ENCODE assay signal across 27 cellular contexts in genomic region chr2:125696573-125696972, GRCh38.
DNase-seq lines count a peak whose midpoint lies in the region; ATAC-seq and TF ChIP-seq lines count a peak whose summit lies in the region.
"Had no signal": no experiment of that assay in that cellular context is flagged by ENCODE, and none has a peak within 500 bp of the region (broad histone marks: within the 10 kb centered on the region; RNA-seq: fewer than 3 reads in every experiment).

No MANE protein-coding gene starts in this region.

- no peaks in the 10 kb centered on the region for H3K9me2 ChIP-seq in hepatocyte (replicated peaks; ENCODE audit: insufficient read depth)
- H3K9me2 ChIP-seq: SK-N-SH had no signal

- DNase-seq in COR-L47 (lab: John Stamatoyannopoulos, UW) (peak; percentile 76), M059J (ENCODE audit: low read depth) (peak; percentile 21), SHP77 (lab: John Stamatoyannopoulos, UW) (peak; percentile 43 to 66), hepatocyte (ENCODE audit: low spot score) (peak; percentile 15), cerebellum (ENCODE audit: low spot score) (no peak), NCI-H1436 treated with DMSO at 0.1 percent for 48 hours (lab: John Stamatoyannopoulos, UW) (no peak), NCI-H2171 treated with DMSO at 0.1 percent for 48 hours (lab: John Stamatoyannopoulos, UW) (no peak)
- DNase-seq: activated CD8-positive, alpha-beta T cell treated with anti-CD3 and anti-CD28 coated beads for 36 hours; activated naive CD4-positive, alpha-beta T cell treated with anti-CD3 and anti-CD28 coated beads for 36 hours; activated T-cell treated with anti-CD3 and anti-CD28 coated beads, Interleukin-2, amount 50 U/mL, for 24 hours; aorta; DMS 273 treated with DMSO at 0.1 percent for 48 hours; GF-D8; GM23248; KBM-7; MV-4-11; NCI-H526; nephron progenitor cell; posterior cingulate gyrus; sigmoid colon; SK-N-SH had no signal

- H3K27ac ChIP-seq in hepatocyte = no peak overlapping the region
- H3K27ac ChIP-seq: esophagus muscularis mucosa, GM23248, sigmoid colon, suprapubic skin, vagina had no signal

- WGBS in hepatocyte (ENCODE audit: low lambda C conversion rate, missing lambda C conversion rate) = 49% methylated on average over 2 of the region's 2 CpGs

- no peaks in the 10 kb centered on the region for H3K9me3 ChIP-seq in hepatocyte (ENCODE audit: low read depth)
- H3K9me3 ChIP-seq: esophagus muscularis mucosa, sigmoid colon, SK-N-SH, suprapubic skin, vagina had no signal

- ATAC-seq in GM21786 (IDR thresholded peaks at IDR 0.05; ENCODE audit: unreplicated experiment) = no peak
- ATAC-seq: activated CD8-positive, alpha-beta T cell treated with anti-CD3 and anti-CD28 coated beads for 36 hours; left lobe of liver; Panc1 had no signal

- H2AFZ ChIP-seq in hepatocyte = no peak overlapping the region
- H2AFZ ChIP-seq: GM23248 had no signal

- H3K4me2 ChIP-seq in hepatocyte = no peak overlapping the region
- H3K4me2 ChIP-seq: SK-N-SH had no signal

- TF ChIP-seq CTCF in hepatocyte (IDR thresholded peaks at IDR 0.05; ENCODE audit: poor library complexity) = no peak

- H3K4me1 ChIP-seq in hepatocyte (ENCODE audit: insufficient read depth) = no peaks in the 10 kb centered on the region
- H3K4me1 ChIP-seq: esophagus muscularis mucosa, sigmoid colon, suprapubic skin, vagina had no signal

- no peaks in the 10 kb centered on the region for H4K20me1 ChIP-seq in hepatocyte (ENCODE audit: insufficient read depth, poor library complexity, severe bottlenecking)

- H3K36me3 ChIP-seq in hepatocyte (replicated peaks; ENCODE audit: insufficient read depth, low read depth) = no peaks in the 10 kb centered on the region
- H3K36me3 ChIP-seq: esophagus muscularis mucosa, sigmoid colon, suprapubic skin, vagina had no signal

- H3K79me2 ChIP-seq in hepatocyte = no peaks in the 10 kb centered on the region

- no peak overlapping the region for H3K4me3 ChIP-seq in hepatocyte
- H3K4me3 ChIP-seq: esophagus muscularis mucosa, GM23248, sigmoid colon, suprapubic skin, vagina had no signal

- no peaks in the 10 kb centered on the region for H3K27me3 ChIP-seq in hepatocyte
- H3K27me3 ChIP-seq: esophagus muscularis mucosa, sigmoid colon, suprapubic skin, vagina had no signal

Comparison
In these comparisons a context has a peak if more than half of its experiments do, and no peak if none do; other contexts are left out.
1. DNase-seq: peak in COR-L47 (single experiment), M059J (single experiment), SHP77 (2 of 2) and hepatocyte (single experiment); none in cerebellum (single experiment), NCI-H1436 treated with DMSO at 0.1 percent for 48 hours (single experiment) and NCI-H2171 treated with DMSO at 0.1 percent for 48 hours (single experiment).